Comparison of ENCODE assay signal across 32 cellular contexts in genomic region chr5:149638136-149638535, GRCh38. TPM values are rescaled to one million over a fixed set of nuclear protein-coding genes. Genes with fewer than 3 reads are reported as not detected.
"Had no signal": no experiment of that assay in that cellular context is flagged by ENCODE, and none has a peak within 500 bp of the region (broad histone marks: within the 10 kb centered on the region; RNA-seq: fewer than 3 reads in every experiment).

No MANE protein-coding gene starts in this region.

- H3K27me3 Mint-ChIP-seq: naive thymus-derived CD8-positive, alpha-beta T cell; stimulated activated memory B cell treated with anti-CD40 and anti-IgM and Interleukin-4, amounts not matched to agents 10 μg/mL and 1 μg/mL and 100 μg/mL, for 72 hours; stimulated activated naive CD8-positive, alpha-beta T cell treated with anti-CD3 and anti-CD28 coated beads, Interleukin-15, amount 100 ng/mL, for 72 hours had no signal

- H3K79me2 ChIP-seq: parathyroid adenoma had no signal

- DNase-seq: naive thymus-derived CD8-positive, alpha-beta T cell; nephron progenitor cell; occipital lobe; ovary; posterior cingulate gyrus; psoas muscle; right cardiac atrium; right lobe of liver; spleen; stimulated activated CD4-positive, alpha-beta T cell treated with anti-CD3 and anti-CD28 coated beads, Interleukin-12 subunit alpha, Interleukin-12 subunit beta, amount 100 ng/mL, for 4 hours; stimulated activated CD4-positive, alpha-beta T cell treated with anti-CD3 and anti-CD28 coated beads, Interleukin-1b, Interleukin-23, amount 100 ng/mL, for 48 hours; stimulated activated CD4-positive, alpha-beta T cell treated with anti-CD3 and anti-CD28 coated beads, Interleukin-4, amount 100 ng/mL, for 1 hour; stimulated activated CD4-positive, alpha-beta T cell treated with anti-CD3 and anti-CD28 coated beads, Interleukin-4, amount 100 ng/mL, for 4 hours; stimulated activated CD8-positive, alpha-beta memory T cell treated with anti-CD3 and anti-CD28 coated beads, Interleukin-4, amount 100 ng/mL, for 48 hours; stimulated activated naive CD4-positive, alpha-beta T cell; stimulated activated naive CD8-positive, alpha-beta T cell treated with anti-CD3 and anti-CD28 coated beads, Interleukin-15, amount 100 ng/mL, for 72 hours; stimulated activated naive CD8-positive, alpha-beta T cell treated with anti-CD3 and anti-CD28 coated beads, Interleukin-15, Interleukin-2, amounts not matched to agents 100 U/mL and 50 U/mL, for 24 hours; substantia nigra; testis; transverse colon; upper lobe of right lung; uterus had no signal

- H3K9me3 ChIP-seq: ovary, psoas muscle, right lobe of liver, spleen, suprapubic skin, testis, tibial artery, transverse colon, upper lobe of right lung, uterus had no signal

- H3K4me3 ChIP-seq: ovary, psoas muscle, right lobe of liver, skin epidermis, smooth muscle cell, spleen, suprapubic skin, testis, tibial artery, transverse colon, upper lobe of right lung, uterus had no signal

- H3K36me3 Mint-ChIP-seq: naive thymus-derived CD8-positive, alpha-beta T cell; natural killer cell treated with Interleukin-12 subunit alpha and Interleukin-12 subunit beta and Interleukin-15 and Interleukin-18, amount 100 ng/mL, for 72 hours; stimulated activated memory B cell treated with anti-CD40 and anti-IgM and Interleukin-4, amounts not matched to agents 10 μg/mL and 1 μg/mL and 100 μg/mL, for 72 hours; type B pancreatic cell had no signal

- H3K27me3 ChIP-seq: ovary, right lobe of liver, spleen, suprapubic skin, testis, tibial artery, transverse colon, upper lobe of right lung, uterus had no signal

- H3K4me1 ChIP-seq: parathyroid adenoma, testis, upper lobe of right lung, uterus had no signal

- H3K9ac ChIP-seq: parathyroid adenoma had no signal

- H2AFZ ChIP-seq: parathyroid adenoma had no signal

- H3K27ac ChIP-seq: ovary, parathyroid adenoma, psoas muscle, right lobe of liver, skin epidermis, spleen, suprapubic skin, testis, tibial artery, transverse colon, upper lobe of right lung, uterus had no signal

- H3K4me3 Mint-ChIP-seq: naive thymus-derived CD8-positive, alpha-beta T cell; natural killer cell treated with Interleukin-12 subunit alpha and Interleukin-12 subunit beta and Interleukin-15 and Interleukin-18, amount 100 ng/mL, for 72 hours; nephron progenitor cell; neural crest cell; stimulated activated memory B cell treated with anti-CD40 and anti-IgM and Interleukin-4, amounts not matched to agents 10 μg/mL and 1 μg/mL and 100 μg/mL, for 72 hours; stimulated activated naive CD8-positive, alpha-beta T cell treated with anti-CD3 and anti-CD28 coated beads, Interleukin-15, amount 100 ng/mL, for 72 hours; type B pancreatic cell had no signal

- H3K9me3 Mint-ChIP-seq: naive thymus-derived CD8-positive, alpha-beta T cell; natural killer cell treated with Interleukin-12 subunit alpha and Interleukin-12 subunit beta and Interleukin-15 and Interleukin-18, amount 100 ng/mL, for 72 hours; nephron progenitor cell; neural crest cell; stimulated activated memory B cell treated with anti-CD40 and anti-IgM and Interleukin-4, amounts not matched to agents 10 μg/mL and 1 μg/mL and 100 μg/mL, for 72 hours; stimulated activated naive CD8-positive, alpha-beta T cell treated with anti-CD3 and anti-CD28 coated beads, Interleukin-15, amount 100 ng/mL, for 72 hours; type B pancreatic cell had no signal

- H3K4me2 ChIP-seq: smooth muscle cell had no signal

- H3K27ac Mint-ChIP-seq: natural killer cell treated with Interleukin-12 subunit alpha and Interleukin-12 subunit beta and Interleukin-15 and Interleukin-18, amount 100 ng/mL, for 72 hours; nephron progenitor cell; progenitor cell of endocrine pancreas; stimulated activated memory B cell treated with anti-CD40 and anti-IgM and Interleukin-4, amounts not matched to agents 10 μg/mL and 1 μg/mL and 100 μg/mL, for 72 hours; stimulated activated naive CD8-positive, alpha-beta T cell treated with anti-CD3 and anti-CD28 coated beads, Interleukin-15, amount 100 ng/mL, for 72 hours; type B pancreatic cell had no signal

- H3K36me3 ChIP-seq: ovary, right lobe of liver, spleen, suprapubic skin, tibial artery, transverse colon, upper lobe of right lung, uterus had no signal

RNA-seq across cellular contexts. Expression of gene ARHGEF37, which starts 56.8 kb away (rescaled TPM):
- polyA plus RNA-seq: naive thymus-derived CD8-positive, alpha-beta T cell had no signal
